In genomic region chr5:115520191-115520590, GRCh38 we compare ENCODE assay signal across 19 cellular contexts.
"Had no signal": no experiment of that assay in that cellular context is flagged by ENCODE, and none has a peak within 500 bp of the region (broad histone marks: within the 10 kb centered on the region; RNA-seq: fewer than 3 reads in every experiment).

No MANE protein-coding gene starts in this region.

- H3K4me3 ChIP-seq: coronary artery, dorsolateral prefrontal cortex, esophagus muscularis mucosa, gastroesophageal sphincter, heart right ventricle, left lung, lower lobe of right lung, mucosa of descending colon had no signal

- ATAC-seq: foreskin keratinocyte, gastroesophageal sphincter, heart right ventricle, left cardiac atrium, left lung, left ventricle myocardium superior, lower lobe of right lung, mucosa of descending colon had no signal

- H3K27ac ChIP-seq: coronary artery, dorsolateral prefrontal cortex, esophagus muscularis mucosa, foreskin keratinocyte, gastroesophageal sphincter, heart right ventricle, left lung, lower lobe of right lung had no signal

- H3K4me1 ChIP-seq: foreskin keratinocyte, lower lobe of right lung had no signal

- H3K9me3 ChIP-seq: esophagus muscularis mucosa, gastroesophageal sphincter, heart right ventricle, left lung, lower lobe of right lung, mucosa of descending colon had no signal

- DNase-seq: dermis blood vessel endothelial cell; dorsolateral prefrontal cortex; effector CD4-positive, alpha-beta T cell; effector memory CD4-positive, alpha-beta T cell; foreskin keratinocyte; heart right ventricle; hippocampal formation; left cardiac atrium; left lung; left ventricle myocardium superior; lower lobe of right lung; mesenchymal stem cell; mucosa of descending colon; naive B cell had no signal

- H3K27me3 ChIP-seq: dorsolateral prefrontal cortex, esophagus muscularis mucosa, foreskin keratinocyte, gastroesophageal sphincter, heart right ventricle, left lung had no signal

- FAIRE-seq: endothelial cell of umbilical vein, keratinocyte had no signal
